29 cellular contexts compared by ENCODE assay signal in genomic region chr3:50657407-50657806, GRCh38. TPM values are rescaled to one million over a fixed set of nuclear protein-coding genes. Genes with fewer than 3 reads are reported as not detected.
"Had no signal": no experiment of that assay in that cellular context is flagged by ENCODE, and none has a peak within 500 bp of the region (broad histone marks: within the 10 kb centered on the region; RNA-seq: fewer than 3 reads in every experiment).

No MANE protein-coding gene starts in this region.

- H3K4me3 Mint-ChIP-seq: activated CD8-positive, alpha-beta T cell treated with anti-CD3 and anti-CD28 coated beads for 36 hours; activated naive CD8-positive, alpha-beta T cell treated with anti-CD3 and anti-CD28 coated beads, Interleukin-2, amount 50 U/mL, for 24 hours; activated T-helper 1 cell treated with anti-CD3 and anti-CD28 coated beads, Interleukin-12 subunit alpha, Interleukin-12 subunit beta, Interleukin-2, Interleukin-4 antibody, amounts not matched to agents 30 ng/mL and 10 ng/mL and 1 ng/mL, durations not matched to agents 14 hours and 24 hours and 36 hours; central memory CD8-positive, alpha-beta T cell; IgD-negative memory B cell; T-cell had no signal

- H3K9me3 ChIP-seq: ascending aorta, body of pancreas had no signal

- ATAC-seq: activated CD4-positive, CD25-positive, alpha-beta regulatory T cell treated with anti-CD3 and anti-CD28 coated beads, Interleukin-2, amount 50 U/mL, for 24 hours; activated CD8-positive, alpha-beta T cell treated with anti-CD3 and anti-CD28 coated beads for 36 hours; activated naive CD8-positive, alpha-beta T cell treated with anti-CD3 and anti-CD28 coated beads, Interleukin-2, amount 50 U/mL, for 24 hours; body of pancreas; Right ventricle myocardium inferior; T-cell had no signal

- H3K36me3 ChIP-seq: ascending aorta had no signal

- H3K27me3 Mint-ChIP-seq: activated CD8-positive, alpha-beta T cell treated with anti-CD3 and anti-CD28 coated beads for 36 hours had no signal

- H3K27ac ChIP-seq: ascending aorta, body of pancreas, SK-N-MC had no signal

- H3K4me1 ChIP-seq: ascending aorta, body of pancreas had no signal

- H3K36me3 Mint-ChIP-seq: IgD-negative memory B cell, T-cell had no signal

- H3K4me3 ChIP-seq: ascending aorta, body of pancreas, SK-N-MC had no signal

- H3K27ac Mint-ChIP-seq: activated CD8-positive, alpha-beta T cell treated with anti-CD3 and anti-CD28 coated beads for 36 hours; activated naive CD8-positive, alpha-beta T cell treated with anti-CD3 and anti-CD28 coated beads, Interleukin-2, amount 50 U/mL, for 24 hours; activated T-helper 1 cell treated with anti-CD3 and anti-CD28 coated beads, Interleukin-12 subunit alpha, Interleukin-12 subunit beta, Interleukin-2, Interleukin-4 antibody, amounts not matched to agents 30 ng/mL and 10 ng/mL and 1 ng/mL, durations not matched to agents 14 hours and 24 hours and 36 hours; T-cell had no signal

- H3K4me1 Mint-ChIP-seq: central memory CD8-positive, alpha-beta T cell; IgD-negative memory B cell had no signal

- DNase-seq: activated CD4-positive, alpha-beta T cell treated with anti-CD3 and anti-CD28 coated beads for 4 hours; activated CD8-positive, alpha-beta memory T cell treated with anti-CD3 and anti-CD28 coated beads, Interleukin-2, amount 50 U/mL, for 4 hours; activated CD8-positive, alpha-beta T cell treated with anti-CD3 and anti-CD28 coated beads for 36 hours; activated gamma-delta T cell treated with Interleukin-2 at 50 U/mL for 16 hours; activated naive CD4-positive, alpha-beta T cell treated with anti-CD3 and anti-CD28 coated beads, Interleukin-2, amount 50 U/mL, for 16 hours; activated naive CD8-positive, alpha-beta T cell treated with anti-CD3 and anti-CD28 coated beads, Interleukin-2, amount 50 U/mL, for 24 hours; activated T-cell treated with anti-CD3 and anti-CD28 coated beads, Interleukin-2, amount 50 U/mL, for 1 hour; amniotic stem cell; KG1; NCI-H1048; NCI-H146; NCI-H2029; NCI-H2107; NCI-H2171 treated with DMSO at 0.1 percent for 48 hours; NCI-H226; NCI-H526; NCI-H82; T-cell; T-helper 2 cell; T1000 had no signal

- H3K27me3 ChIP-seq: ascending aorta, body of pancreas had no signal

- H3K9me3 Mint-ChIP-seq: activated CD8-positive, alpha-beta T cell treated with anti-CD3 and anti-CD28 coated beads for 36 hours; activated naive CD8-positive, alpha-beta T cell treated with anti-CD3 and anti-CD28 coated beads, Interleukin-2, amount 50 U/mL, for 24 hours; activated T-helper 1 cell treated with anti-CD3 and anti-CD28 coated beads, Interleukin-12 subunit alpha, Interleukin-12 subunit beta, Interleukin-2, Interleukin-4 antibody, amounts not matched to agents 30 ng/mL and 10 ng/mL and 1 ng/mL, durations not matched to agents 14 hours and 24 hours and 36 hours; central memory CD8-positive, alpha-beta T cell; IgD-negative memory B cell; T-cell had no signal

RNA-seq across cellular contexts. Expression of gene DOCK3, which starts 17.3 kb away (rescaled TPM):
- total RNA-seq: OCI-LY7 had no signal
- polyA plus RNA-seq: IgD-negative memory B cell had no signal

RNA-seq across cellular contexts. Expression of gene CISH, which starts 45.8 kb away (rescaled TPM):
- total RNA-seq: OCI-LY7 had no signal
